10 cellular contexts compared by ENCODE assay signal in the genomic region with DNA sequence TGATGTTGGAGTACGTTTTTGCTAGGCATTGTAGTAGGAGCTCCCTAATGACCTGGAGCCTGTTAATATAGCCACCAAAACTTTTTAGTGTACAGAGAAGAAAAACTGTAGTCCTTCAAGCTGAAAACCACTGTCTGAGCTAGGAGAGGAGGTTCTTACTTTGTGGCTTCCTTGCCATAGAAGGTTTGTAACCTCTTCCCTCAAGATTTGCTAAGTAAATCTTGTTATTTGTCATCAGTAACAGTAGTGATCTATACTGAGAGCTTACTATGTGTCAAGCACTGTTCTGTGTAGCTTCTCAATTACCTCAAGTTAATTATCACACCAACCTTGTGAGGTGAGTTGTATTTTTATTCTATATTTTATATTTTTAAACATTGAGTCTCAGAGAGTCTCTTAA.
A peak's percentile ranks its signal among the peaks of the same experiment; 100 is the strongest.
DNase-seq lines count a peak whose midpoint lies in the region; ATAC-seq and TF ChIP-seq lines count a peak whose summit lies in the region.
"Had no signal": no experiment of that assay in that cellular context is flagged by ENCODE, and none has a peak within 500 bp of the region (broad histone marks: within the 10 kb centered on the region; RNA-seq: fewer than 3 reads in every experiment).

No MANE protein-coding gene starts in this region.

- DNase-seq in GM10266 (ENCODE audit: extremely low spot score) (peak; percentile 74), activated gamma-delta T cell treated with Interleukin-2 at 50 U/mL for 16 hours (no peak), DMS53 treated with DMSO at 0.1 percent for 48 hours (lab: John Stamatoyannopoulos, UW; ENCODE audit: unreplicated experiment) (no peak), T-helper 9 cell (no peak)
- DNase-seq in stimulated activated CD8-positive, alpha-beta memory T cell treated with anti-CD3 and anti-CD28 coated beads, Interleukin-4, amount 100 ng/mL, for 48 hours, result no peak
- DNase-seq: Calu3; stimulated activated CD4-positive, alpha-beta T cell treated with anti-CD3 and anti-CD28 coated beads, Interleukin-15, amount 100 ng/mL, for 24 hours had no signal

- TF ChIP-seq CTCF in GM10266 (IDR thresholded peaks at IDR 0.05; ENCODE audit: control insufficient read depth, insufficient read depth, low read depth, missing control alignments), result no peak

- peak overlapping the region; percentile 75 for H3K4me3 Mint-ChIP-seq in T-helper 1 cell treated with Interleukin-12 subunit alpha and Interleukin-12 subunit beta and Interleukin-4 antibody, amounts not matched to agents 30 μg/mL and 1 μg/mL, for 36 hours

- peak overlapping the region; percentile 93 for H3K27ac Mint-ChIP-seq in T-helper 1 cell treated with Interleukin-12 subunit alpha and Interleukin-12 subunit beta and Interleukin-4 antibody, amounts not matched to agents 30 μg/mL and 1 μg/mL, for 36 hours

- H3K27me3 Mint-ChIP-seq in T-helper 1 cell treated with Interleukin-12 subunit alpha and Interleukin-12 subunit beta and Interleukin-4 antibody, amounts not matched to agents 30 μg/mL and 1 μg/mL, for 36 hours (ENCODE audit: low read depth), result no peaks in the 10 kb centered on the region

- peaks cover under 1% of the 10 kb centered on the region for H3K9me3 Mint-ChIP-seq in T-helper 1 cell treated with Interleukin-12 subunit alpha and Interleukin-12 subunit beta and Interleukin-4 antibody, amounts not matched to agents 30 μg/mL and 1 μg/mL, for 36 hours

- peaks cover 20% of the 10 kb centered on the region for H3K36me3 Mint-ChIP-seq in T-helper 1 cell treated with Interleukin-12 subunit alpha and Interleukin-12 subunit beta and Interleukin-4 antibody, amounts not matched to agents 30 μg/mL and 1 μg/mL, for 36 hours (ENCODE audit: low read depth)

- ATAC-seq in GM19324 (IDR thresholded peaks at IDR 0.05; ENCODE audit: low FRiP score, unreplicated experiment) (peak; percentile 81), HG02884 (IDR thresholded peaks at IDR 0.05; ENCODE audit: unreplicated experiment) (peak; percentile 93)

- H3K4me1 Mint-ChIP-seq in T-helper 1 cell treated with Interleukin-12 subunit alpha and Interleukin-12 subunit beta and Interleukin-4 antibody, amounts not matched to agents 30 μg/mL and 1 μg/mL, for 36 hours (ENCODE audit: low read depth), result peaks cover 66% of the 10 kb centered on the region
